In genomic region chr17:7221281-7222092, GRCh38 we compare ENCODE assay signal across 6 cellular contexts. TPM values are rescaled to one million over a fixed set of nuclear protein-coding genes. Genes with fewer than 3 reads are reported as not detected.
DNase-seq lines count a peak whose midpoint lies in the region; ATAC-seq, FAIRE-seq and TF ChIP-seq lines count a peak whose summit lies in the region.

No MANE protein-coding gene starts in this region.

- H3K27me3 Mint-ChIP-seq in naive thymus-derived CD8-positive, alpha-beta T cell, result no peaks in the 10 kb centered on the region

- RAD21 ChIA-PET in GM12878 (lab: Charles Lee; ENCODE audit: unreplicated experiment), result interaction anchor here (0.5 to 3.2 kb wide), 14 partner anchors 13 to 186 kb away, joined by 3 to 51 read pairs (median 4); partner anchors contain the start of genes CTDNEP1, DVL2, ELP5 and GABARAP

- peak overlapping the region in 9 of 10 donors; percentile 66 to 99 (median 91) for H3K27ac Mint-ChIP-seq in naive thymus-derived CD8-positive, alpha-beta T cell

- H3F3A ChIP-seq in GM23248 (ENCODE audit: insufficient read depth), result peaks cover 23% of the 10 kb centered on the region; the same call in 1 of the 2 replicates

- H3K4me3 ChIP-seq in GM23248 (peak overlapping the region; percentile 81), GM12878 (no peak overlapping the region)

- ATAC-seq in GM12878 (no peak), HG03460 (IDR thresholded peaks at IDR 0.05; ENCODE audit: unreplicated experiment) (no peak), HG03439 (IDR thresholded peaks at IDR 0.05; ENCODE audit: unreplicated experiment) (no peak)
- no peak for ATAC-seq in naive thymus-derived CD8-positive, alpha-beta T cell

- POLR2A ChIA-PET in GM12878 (lab: Charles Lee), result interaction anchor here (0.5 to 5.9 kb wide), 14 partner anchors 9 to 1733 kb away, joined by 3 to 60 read pairs (median 4); partner anchors contain the start of genes CTDNEP1, DVL2, ELP5 and GABARAP
- POLR2A ChIA-PET in naive thymus-derived CD8-positive, alpha-beta T cell (lab: Charles Lee), result interaction anchor here (0.7 to 14.0 kb wide), 10 partner anchors 15 to 176 kb away, joined by 3 to 371 read pairs (median 5); partner anchors contain the start of genes ACAP1, CLDN7, CTDNEP1 and DVL2

- no peak for TF ChIP-seq EP300 in GM12878 (IDR thresholded peaks at IDR 0.05; ENCODE audit: borderline replicate concordance in 1 of 2, control insufficient read depth in 1 of 2, low read depth in 2 of 2, low read length in 2 of 2)

- no peak for TF ChIP-seq CTCF in GM12878 (IDR thresholded peaks at IDR 0.05 in 2 of 3, conservative IDR thresholded peaks at IDR 0.05 in 1 of 3; ENCODE audit: control insufficient read depth in 2 of 3, extremely low read depth in 1 of 3, insufficient read depth in 1 of 3, low read depth in 3 of 3, low read length in 3 of 3)

- no peak for TF ChIP-seq RAD21 in GM12878 (IDR thresholded peaks at IDR 0.05; ENCODE audit: insufficient read depth, low read depth, low read length)

- H4K20me1 ChIP-seq in GM23248 (ENCODE audit: insufficient read depth) (no peaks in the 10 kb centered on the region), GM12878 (ENCODE audit: control insufficient read depth, insufficient read depth) (no peaks in the 10 kb centered on the region)

- peaks cover 21% of the 10 kb centered on the region; the same call in 1 of the 2 replicates for H3K36me3 ChIP-seq in GM23248 (ENCODE audit: low read depth)
- H3K36me3 ChIP-seq in GM12878 (ENCODE audit: control insufficient read depth in 2 of 2, insufficient read depth in 2 of 2, low read length in 1 of 2), result peaks cover 15% of the 10 kb centered on the region in 2 experiments

- DNase-seq in GM23248, result no peak
- no peak for DNase-seq in GM12878 (ENCODE audit: low read depth, low spot score)
- no peak for DNase-seq in naive thymus-derived CD8-positive, alpha-beta T cell
- no peak for DNase-seq in NCI-H2029 (lab: John Stamatoyannopoulos, UW)

- peaks cover 0 to 29% (median 0%) of the 10 kb centered on the region in 3 donors for H3K36me3 Mint-ChIP-seq in naive thymus-derived CD8-positive, alpha-beta T cell

- in situ Hi-C loops in GM23248 (cut with MboI), result no loop called here
- in situ Hi-C loops in GM12878 (cut with MboI), result no loop called here

- no peaks in the 10 kb centered on the region for H3K9me2 ChIP-seq in GM23248 (ENCODE audit: insufficient read depth)

- H3K27me3 ChIP-seq in GM23248 (replicated peaks; ENCODE audit: insufficient read depth) (no peaks in the 10 kb centered on the region), GM12878 (replicated peaks in 1 of 2; ENCODE audit: control insufficient read depth in 2 of 2, insufficient read depth in 2 of 2, low read length in 1 of 2) (no peaks in the 10 kb centered on the region)

- peaks cover 26 to 49% (median 43%) of the 10 kb centered on the region in 4 donors for H3K4me1 Mint-ChIP-seq in naive thymus-derived CD8-positive, alpha-beta T cell

- peak overlapping the region; percentile 45 to 95 (median 92) for H3K4me3 Mint-ChIP-seq in naive thymus-derived CD8-positive, alpha-beta T cell

- H2AFZ ChIP-seq in GM23248 (no peak overlapping the region), GM12878 (ENCODE audit: control insufficient read depth, low read depth, low read length) (no peak overlapping the region)

- H3K9ac ChIP-seq in GM23248 (peak overlapping the region; percentile 91; the same call in 1 of the 2 replicates), GM12878 (ENCODE audit: control insufficient read depth, insufficient read depth, low read length) (no peak overlapping the region)

- H3K9me3 Mint-ChIP-seq in naive thymus-derived CD8-positive, alpha-beta T cell, result no peaks in the 10 kb centered on the region

- SMC1A ChIA-PET in GM12878 (lab: Charles Lee; ENCODE audit: uncharacterized antibody, unreplicated experiment), result interaction anchor here (0.6 to 4.8 kb wide), 11 partner anchors 13 to 175 kb away, joined by 3 to 34 read pairs (median 5); partner anchors contain the start of genes DVL2 and GABARAP

- H3K79me2 ChIP-seq in GM23248 (ENCODE audit: insufficient read depth), result peaks cover 42% of the 10 kb centered on the region
- peaks cover 14% of the 10 kb centered on the region for H3K79me2 ChIP-seq in GM12878 (ENCODE audit: control insufficient read depth, insufficient read depth, low read length)

- TF ChIP-seq POLR2A in GM12878 (IDR thresholded peaks at IDR 0.05; ENCODE audit: low read depth, low read length), result peak; percentile 60; the same call in 1 of the 2 replicates

- no TSS peak for BruUV-seq in GM12878 (replicated peaks; lab: Mats Ljungman, UMichigan)

- H3K4me2 ChIP-seq in GM23248 (ENCODE audit: unreplicated experiment) (peak overlapping the region; percentile 91), GM12878 (ENCODE audit: control insufficient read depth, insufficient read depth) (peak overlapping the region; percentile 97)

- peak overlapping the region; percentile 86 for H3K27ac ChIP-seq in GM23248
- no peak overlapping the region for H3K27ac ChIP-seq in GM12878 (ENCODE audit: control insufficient read depth, insufficient read depth)

- 65% methylated on average over 10 of the region's 10 CpGs for WGBS in GM23248 (ENCODE audit: low coverage in 1 of 2, low lambda C conversion rate in 2 of 2, missing lambda C conversion rate in 2 of 2), 2 experiments
- 84% methylated on average over 10 of the region's 10 CpGs for WGBS in GM12878 (ENCODE audit: insufficient coverage, insufficient replicate concordance, low lambda C conversion rate, missing lambda C conversion rate)

- H3K4me1 ChIP-seq in GM23248 (ENCODE audit: insufficient read depth) (peaks cover 18% of the 10 kb centered on the region; the same call in 1 of the 2 replicates), GM12878 (ENCODE audit: control insufficient read depth, insufficient read depth, low read length) (peaks cover 12% of the 10 kb centered on the region)

- intact Hi-C loops in GM12878 (cut with micrococcal nuclease; ENCODE audit: unreplicated experiment), result no loop called here

- H3K9me3 ChIP-seq in GM23248 (ENCODE audit: low read depth) (no peaks in the 10 kb centered on the region), GM12878 (replicated peaks; ENCODE audit: control insufficient read depth, insufficient read depth, low read length) (no peaks in the 10 kb centered on the region)

- CTCF ChIA-PET in GM12878 (lab: Yijun Ruan, JAX), result interaction anchor here (0.6 to 5.1 kb wide), 20 partner anchors 11 to 175 kb away, joined by 3 to 70 read pairs (median 5); partner anchors contain the start of genes ACAP1, DVL2, GABARAP and PHF23

- no peak for FAIRE-seq in GM12878 (lab: Jason Lieb, UNC)

RNA-seq across cellular contexts. Expression of gene ACADVL, which starts 1.7 kb away (rescaled TPM):
- 453 and 600 TPM in 2 replicates for total RNA-seq in GM23248 (2014; rRNA removed; shearing (Covaris generic))
- polyA plus RNA-seq in GM23248 (2016; fragmentation: Nextera tagmentation; extraction: Ambion mirVana), result 386 and 441 TPM in 2 replicates
- total RNA-seq in GM12878 (2013; cell fraction: nucleolus; rRNA removed), result 287 and 321 TPM in 2 replicates
- 138 and 165 TPM in 2 replicates for total RNA-seq in GM12878 (2014; rRNA removed)
- total RNA-seq in GM12878 (2014; rRNA removed; fragmentation: Illumina TruSeq; extraction: Trizol), result 97.1 and 99.0 TPM in 2 replicates
- 182 and 196 TPM in 2 replicates for total RNA-seq in GM12878 (2021)
- polyA plus RNA-seq in GM12878 (2011; ENCODE audit: low read depth), result 379 TPM
- polyA plus RNA-seq in GM12878 (2011; rRNA removed), result 150 and 232 TPM in 2 replicates
- polyA plus RNA-seq in GM12878 (2011; cell fraction: cytosol; rRNA removed), result 247 and 317 TPM in 2 replicates
- 3,310 and 3,575 TPM in 2 replicates for polyA plus RNA-seq in GM12878 (2011; cell fraction: nucleus; rRNA removed)
- polyA plus RNA-seq in GM12878 (2012), result 351 and 464 TPM in 2 replicates
- 86.8 and 137 TPM in 2 replicates for polyA plus RNA-seq in GM12878 (2014; fragmentation: Illumina TruSeq; extraction: Trizol)
- polyA plus RNA-seq in GM12878 (2014; fragmentation: Nextera tagmentation; extraction: Ambion mirVana), result 10 to 100 TPM; 25.4 to 73.1 TPM
- polyA plus RNA-seq in GM12878 (2014; rRNA removed), result 212 and 221 TPM in 2 replicates
- 100 to 1,000 TPM; 204 to 225 TPM for polyA plus RNA-seq in GM12878 (2016; fragmentation: Nextera tagmentation; extraction: Ambion mirVana)
- 82.7 and 156 TPM in 2 replicates for polyA minus RNA-seq in GM12878 (2011; rRNA and poly(A)+ RNA removed)
- polyA minus RNA-seq in GM12878 (2011; cell fraction: cytosol; rRNA and poly(A)+ RNA removed), result 56.9 and 61.9 TPM in 2 replicates
- polyA minus RNA-seq in GM12878 (2011; cell fraction: nucleus; rRNA and poly(A)+ RNA removed), result 240 and 270 TPM in 2 replicates
- total RNA-seq in naive thymus-derived CD8-positive, alpha-beta T cell, result 100 to 1,000 TPM; 402 TPM
- 10 to 100 TPM; 78.8 to 91.2 (median 85.2) TPM for polyA plus RNA-seq in naive thymus-derived CD8-positive, alpha-beta T cell

RNA-seq across cellular contexts. Expression of gene DLG4, which starts 1.9 kb away (rescaled TPM):
- total RNA-seq in GM23248 (2014; rRNA removed; shearing (Covaris generic)), result 13.1 and 23.8 TPM in 2 replicates
- polyA plus RNA-seq in GM23248 (2016; fragmentation: Nextera tagmentation; extraction: Ambion mirVana) (1.3 and 1.9 TPM in 2 replicates), GM12878 (2011; rRNA removed) (2.8 and 2.9 TPM in 2 replicates), GM12878 (2014; fragmentation: Illumina TruSeq; extraction: Trizol) (0.68 and 2.1 TPM in 2 replicates), GM12878 (2014; fragmentation: Nextera tagmentation; extraction: Ambion mirVana) (under 1 TPM; 0.07 to 0.43 TPM), GM12878 (2014; rRNA removed) (2.6 and 4.1 TPM in 2 replicates), GM12878 (2016; fragmentation: Nextera tagmentation; extraction: Ambion mirVana) (under 1 TPM; 0.10 to 0.29 TPM)
- 24.4 and 31.0 TPM in 2 replicates for total RNA-seq in GM12878 (2013; cell fraction: nucleolus; rRNA removed)
- total RNA-seq in GM12878 (2014; rRNA removed) (1.4 and 2.3 TPM in 2 replicates), GM12878 (2014; rRNA removed; fragmentation: Illumina TruSeq; extraction: Trizol) (1.3 and 1.9 TPM in 2 replicates), GM12878 (2021) (3.1 and 4.2 TPM in 2 replicates)
- polyA plus RNA-seq in GM12878 (2011; ENCODE audit: low read depth), result 2.7 TPM
- polyA plus RNA-seq in GM12878 (2011; cell fraction: cytosol; rRNA removed), result 3.1 TPM in 2 replicates
- polyA plus RNA-seq in GM12878 (2011; cell fraction: nucleus; rRNA removed), result 21.5 and 23.6 TPM in 2 replicates
- 5.2 and 5.9 TPM in 2 replicates for polyA plus RNA-seq in GM12878 (2012)
- 3.1 and 3.7 TPM in 2 replicates for polyA minus RNA-seq in GM12878 (2011; rRNA and poly(A)+ RNA removed)
- 0.94 TPM in 1 of 2 replicates, not detected in the other for polyA minus RNA-seq in GM12878 (2011; cell fraction: cytosol; rRNA and poly(A)+ RNA removed)
- 5.2 and 6.0 TPM in 2 replicates for polyA minus RNA-seq in GM12878 (2011; cell fraction: nucleus; rRNA and poly(A)+ RNA removed)
- total RNA-seq in naive thymus-derived CD8-positive, alpha-beta T cell, result 10 to 100 TPM in 1 of 2 experiments, 1 to 10 TPM in 1; 8.4 to 10.2 TPM
- under 1 TPM; 0.24 to 0.62 (median 0.33) TPM for polyA plus RNA-seq in naive thymus-derived CD8-positive, alpha-beta T cell

RNA-seq across cellular contexts. Expression of gene DVL2, which starts 12.8 kb away (rescaled TPM):
- 41.2 and 45.8 TPM in 2 replicates for total RNA-seq in GM23248 (2014; rRNA removed; shearing (Covaris generic))
- polyA plus RNA-seq in GM23248 (2016; fragmentation: Nextera tagmentation; extraction: Ambion mirVana), result 18.9 and 19.5 TPM in 2 replicates
- total RNA-seq in GM12878 (2013; cell fraction: nucleolus; rRNA removed), result 83.1 and 91.9 TPM in 2 replicates
- 33.0 and 37.6 TPM in 2 replicates for total RNA-seq in GM12878 (2014; rRNA removed)
- 15.4 and 16.7 TPM in 2 replicates for total RNA-seq in GM12878 (2014; rRNA removed; fragmentation: Illumina TruSeq; extraction: Trizol)
- 40.0 and 44.8 TPM in 2 replicates for total RNA-seq in GM12878 (2021)
- polyA plus RNA-seq in GM12878 (2011; ENCODE audit: low read depth), result 11.7 TPM
- polyA plus RNA-seq in GM12878 (2011; rRNA removed), result 2.2 and 5.3 TPM in 2 replicates
- 6.1 TPM in 2 replicates for polyA plus RNA-seq in GM12878 (2011; cell fraction: cytosol; rRNA removed)
- 30.0 and 46.5 TPM in 2 replicates for polyA plus RNA-seq in GM12878 (2011; cell fraction: nucleus; rRNA removed)
- 29.2 and 31.4 TPM in 2 replicates for polyA plus RNA-seq in GM12878 (2012)
- 5.1 and 21.2 TPM in 2 replicates for polyA plus RNA-seq in GM12878 (2014; fragmentation: Illumina TruSeq; extraction: Trizol)
- 1 to 10 TPM in 1 of 2 experiments, under 1 TPM in 1; 0.97 to 2.7 TPM for polyA plus RNA-seq in GM12878 (2014; fragmentation: Nextera tagmentation; extraction: Ambion mirVana)
- 29.9 and 31.3 TPM in 2 replicates for polyA plus RNA-seq in GM12878 (2014; rRNA removed)
- polyA plus RNA-seq in GM12878 (2016; fragmentation: Nextera tagmentation; extraction: Ambion mirVana), result 10 to 100 TPM; 25.3 to 30.4 TPM
- polyA minus RNA-seq in GM12878 (2011; rRNA and poly(A)+ RNA removed), result 15.7 and 21.8 TPM in 2 replicates
- 9.1 and 10.9 TPM in 2 replicates for polyA minus RNA-seq in GM12878 (2011; cell fraction: cytosol; rRNA and poly(A)+ RNA removed)
- 23.8 and 45.4 TPM in 2 replicates for polyA minus RNA-seq in GM12878 (2011; cell fraction: nucleus; rRNA and poly(A)+ RNA removed)
- 10 to 100 TPM; 80.7 to 81.5 TPM for total RNA-seq in naive thymus-derived CD8-positive, alpha-beta T cell
- 10 to 100 TPM; 19.3 to 26.5 (median 19.3) TPM for polyA plus RNA-seq in naive thymus-derived CD8-positive, alpha-beta T cell

RNA-seq across cellular contexts. Expression of gene PHF23, which starts 17.8 kb away (rescaled TPM):
- total RNA-seq in GM23248 (2014; rRNA removed; shearing (Covaris generic)), result 32.0 and 42.6 TPM in 2 replicates
- polyA plus RNA-seq in GM23248 (2016; fragmentation: Nextera tagmentation; extraction: Ambion mirVana) (40.7 and 45.6 TPM in 2 replicates), GM12878 (2011; rRNA removed) (21.7 and 29.7 TPM in 2 replicates), GM12878 (2014; fragmentation: Illumina TruSeq; extraction: Trizol) (72.7 and 84.8 TPM in 2 replicates), GM12878 (2014; fragmentation: Nextera tagmentation; extraction: Ambion mirVana) (10 to 100 TPM in 1 of 2 experiments, 1 to 10 TPM in 1; 8.2 to 17.7 TPM), GM12878 (2014; rRNA removed) (38.1 and 41.6 TPM in 2 replicates), GM12878 (2016; fragmentation: Nextera tagmentation; extraction: Ambion mirVana) (10 to 100 TPM; 26.4 to 31.1 TPM)
- total RNA-seq in GM12878 (2013; cell fraction: nucleolus; rRNA removed), result 10.6 and 11.8 TPM in 2 replicates
- total RNA-seq in GM12878 (2014; rRNA removed) (35.7 and 38.0 TPM in 2 replicates), GM12878 (2014; rRNA removed; fragmentation: Illumina TruSeq; extraction: Trizol) (35.6 and 37.5 TPM in 2 replicates), GM12878 (2021) (34.0 and 39.2 TPM in 2 replicates)
- 22.1 TPM for polyA plus RNA-seq in GM12878 (2011; ENCODE audit: low read depth)
- polyA plus RNA-seq in GM12878 (2011; cell fraction: cytosol; rRNA removed), result 27.3 and 27.9 TPM in 2 replicates
- polyA plus RNA-seq in GM12878 (2011; cell fraction: nucleus; rRNA removed), result 15.7 and 19.7 TPM in 2 replicates
- polyA plus RNA-seq in GM12878 (2012), result 25.1 and 26.9 TPM in 2 replicates
- polyA minus RNA-seq in GM12878 (2011; rRNA and poly(A)+ RNA removed), result 20.7 and 28.0 TPM in 2 replicates
- polyA minus RNA-seq in GM12878 (2011; cell fraction: cytosol; rRNA and poly(A)+ RNA removed), result 12.2 and 13.2 TPM in 2 replicates
- polyA minus RNA-seq in GM12878 (2011; cell fraction: nucleus; rRNA and poly(A)+ RNA removed), result 6.8 and 8.7 TPM in 2 replicates
- total RNA-seq in naive thymus-derived CD8-positive, alpha-beta T cell, result 10 to 100 TPM; 49.9 to 53.9 TPM
- polyA plus RNA-seq in naive thymus-derived CD8-positive, alpha-beta T cell, result 10 to 100 TPM; 18.1 to 35.7 (median 22.2) TPM

RNA-seq across cellular contexts. Expression of gene GABARAP, which starts 20.8 kb away (rescaled TPM):
- 152 and 355 TPM in 2 replicates for total RNA-seq in GM23248 (2014; rRNA removed; shearing (Covaris generic))
- polyA plus RNA-seq in GM23248 (2016; fragmentation: Nextera tagmentation; extraction: Ambion mirVana) (845 and 847 TPM in 2 replicates), GM12878 (2011; rRNA removed) (187 and 223 TPM in 2 replicates), GM12878 (2014; fragmentation: Illumina TruSeq; extraction: Trizol) (613 and 739 TPM in 2 replicates), GM12878 (2014; fragmentation: Nextera tagmentation; extraction: Ambion mirVana) (100 to 1,000 TPM; 314 to 340 TPM), GM12878 (2014; rRNA removed) (236 and 238 TPM in 2 replicates), GM12878 (2016; fragmentation: Nextera tagmentation; extraction: Ambion mirVana) (100 to 1,000 TPM; 433 to 444 TPM)
- total RNA-seq in GM12878 (2013; cell fraction: nucleolus; rRNA removed), result 11.4 and 13.4 TPM in 2 replicates
- total RNA-seq in GM12878 (2014; rRNA removed) (127 and 134 TPM in 2 replicates), GM12878 (2014; rRNA removed; fragmentation: Illumina TruSeq; extraction: Trizol) (157 and 164 TPM in 2 replicates), GM12878 (2021) (256 and 259 TPM in 2 replicates)
- 230 TPM for polyA plus RNA-seq in GM12878 (2011; ENCODE audit: low read depth)
- 230 and 389 TPM in 2 replicates for polyA plus RNA-seq in GM12878 (2011; cell fraction: cytosol; rRNA removed)
- polyA plus RNA-seq in GM12878 (2011; cell fraction: nucleus; rRNA removed), result 97.8 and 122 TPM in 2 replicates
- 348 and 349 TPM in 2 replicates for polyA plus RNA-seq in GM12878 (2012)
- polyA minus RNA-seq in GM12878 (2011; rRNA and poly(A)+ RNA removed), result 144 and 161 TPM in 2 replicates
- polyA minus RNA-seq in GM12878 (2011; cell fraction: cytosol; rRNA and poly(A)+ RNA removed), result 52.9 and 65.4 TPM in 2 replicates
- polyA minus RNA-seq in GM12878 (2011; cell fraction: nucleus; rRNA and poly(A)+ RNA removed), result 29.0 and 33.7 TPM in 2 replicates
- 100 to 1,000 TPM; 268 to 280 TPM for total RNA-seq in naive thymus-derived CD8-positive, alpha-beta T cell
- 100 to 1,000 TPM; 799 to 964 (median 817) TPM for polyA plus RNA-seq in naive thymus-derived CD8-positive, alpha-beta T cell
